ENCODE assay signal across 11 cellular contexts in the genomic region with DNA sequence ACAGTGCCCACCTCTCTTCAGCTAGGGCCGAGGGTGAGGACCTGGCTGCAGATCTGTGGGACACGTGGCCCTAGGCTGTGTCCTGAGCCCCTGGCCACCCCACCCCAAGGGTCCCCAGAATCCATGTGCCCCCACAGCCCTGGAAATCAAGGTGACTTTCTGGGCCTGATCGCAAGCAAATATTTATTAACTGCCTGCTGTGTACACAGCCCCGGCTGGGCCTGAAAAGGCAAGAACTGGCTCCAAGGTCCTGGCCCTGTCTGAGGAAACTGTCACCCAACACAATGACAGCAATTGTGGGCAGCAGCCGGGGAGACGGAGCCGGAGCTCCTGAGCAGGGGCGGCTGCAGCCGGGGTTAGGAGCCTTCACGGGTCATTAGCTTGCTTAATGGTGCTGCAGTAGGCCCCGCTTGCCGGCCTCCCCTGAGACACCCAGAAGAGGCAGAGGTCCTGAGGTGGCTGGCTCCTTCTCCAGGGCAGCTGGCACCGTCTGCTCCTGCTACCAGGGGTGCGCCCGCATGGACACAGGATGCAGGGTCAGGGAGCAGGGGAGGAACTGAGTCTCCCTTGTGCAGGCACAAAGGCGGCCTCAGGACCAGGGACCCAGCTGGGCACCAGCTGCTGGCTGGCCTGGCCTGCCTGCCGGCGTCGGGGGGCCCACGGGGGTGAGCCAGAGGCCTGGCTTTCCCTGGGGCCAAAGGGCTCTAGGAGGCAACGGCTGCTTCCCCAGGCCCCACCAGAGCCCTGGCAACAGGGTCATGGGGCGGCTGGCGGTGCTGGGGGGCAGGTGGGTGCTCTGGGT. TPM values are rescaled to one million over a fixed set of nuclear protein-coding genes. Genes with fewer than 3 reads are reported as not detected.
DNase-seq lines count a peak whose midpoint lies in the region; ATAC-seq and TF ChIP-seq lines count a peak whose summit lies in the region.
"Had no signal": no experiment of that assay in that cellular context is flagged by ENCODE, and none has a peak within 500 bp of the region (broad histone marks: within the 10 kb centered on the region; RNA-seq: fewer than 3 reads in every experiment).

No MANE protein-coding gene starts in this region.

- no peaks in the 10 kb centered on the region for H3K27me3 Mint-ChIP-seq in endodermal cell (ENCODE audit: insufficient read depth)

- H3K4me3 Mint-ChIP-seq in endodermal cell: no peak overlapping the region

- DNase-seq in DMS79 (lab: John Stamatoyannopoulos, UW) (peak; percentile 5), HuH-7 (ENCODE audit: low spot score) (peak; percentile 11), endodermal cell (peak; percentile 51), mucosa of gallbladder (ENCODE audit: low spot score) (peak; percentile 9), NK-92 (lab: John Stamatoyannopoulos, UW; ENCODE audit: unreplicated experiment) (no peak), HPDE6-E6E7 (ENCODE audit: extremely low spot score) (no peak)
- DNase-seq: IMR-90; NK-92 treated with Interleukin-12 subunit alpha and Interleukin-12 subunit beta, amount 100 ng/mL, for 24 hours; stimulated activated CD4-positive, alpha-beta T cell treated with anti-CD3 and anti-CD28 coated beads, Interleukin-15, amount 100 ng/mL, for 24 hours had no signal

- no peak for TF ChIP-seq CTCF in endodermal cell (conservative IDR thresholded peaks at IDR 0.05)

- H3K9me3 ChIP-seq in endodermal cell (ENCODE audit: control insufficient read depth, low read length): no peaks in the 10 kb centered on the region

- ATAC-seq in HG02981 (IDR thresholded peaks at IDR 0.05; ENCODE audit: unreplicated experiment): no peak
- ATAC-seq: esophagus mucosa had no signal

- no peaks in the 10 kb centered on the region for H3K4me1 ChIP-seq in endodermal cell (ENCODE audit: control insufficient read depth, insufficient read depth, low read length)

- H3K36me3 ChIP-seq in endodermal cell (ENCODE audit: control insufficient read depth, insufficient read depth, low read length): no peaks in the 10 kb centered on the region

- H3K27ac Mint-ChIP-seq in endodermal cell: no peak overlapping the region

- H3K36me3 Mint-ChIP-seq in endodermal cell (ENCODE audit: low read depth): no peaks in the 10 kb centered on the region

- no peaks in the 10 kb centered on the region for H3K27me3 ChIP-seq in endodermal cell (ENCODE audit: control insufficient read depth, insufficient read depth, low read length, poor library complexity, severe bottlenecking)

- H3K9me3 Mint-ChIP-seq in endodermal cell: no peaks in the 10 kb centered on the region

- H3K4me3 ChIP-seq in endodermal cell (ENCODE audit: low read length): no peak overlapping the region

- no peaks in the 10 kb centered on the region for H3K4me1 Mint-ChIP-seq in endodermal cell

- H3K27ac ChIP-seq in endodermal cell (ENCODE audit: low read depth, low read length): peak overlapping the region; percentile 83

- 87% methylated on average over 12 to 23 of the region's 23 CpGs for WGBS in endodermal cell (ENCODE audit: insufficient coverage in 1 of 2, insufficient read length in 1 of 2), 2 experiments

- no peak overlapping the region for H3K9ac ChIP-seq in endodermal cell (ENCODE audit: extremely low read depth, low read length, poor library complexity, severe bottlenecking)

RNA-seq across cellular contexts. Expression of gene NPEPL1, which starts 24.1 kb away (rescaled TPM):
- total RNA-seq in endodermal cell: 10 to 100 TPM; 52.9 to 72.8 TPM
- 24.1 TPM for polyA plus RNA-seq in endodermal cell (2013, experiment 1 of 2)
- 22.4 TPM for polyA plus RNA-seq in endodermal cell (2013, experiment 2 of 2)
- 39.1 TPM for total RNA-seq in mucosa of gallbladder

Comparison
In these comparisons a context has a peak if more than half of its experiments do, and no peak if none do; other contexts are left out.
1. DNase-seq: peak in DMS79 (single experiment), HuH-7 (single experiment), endodermal cell (single experiment) and mucosa of gallbladder (single experiment); none in NK-92 (single experiment) and HPDE6-E6E7 (single experiment).